ENCODE assay signal across 21 cellular contexts in the genomic region with DNA sequence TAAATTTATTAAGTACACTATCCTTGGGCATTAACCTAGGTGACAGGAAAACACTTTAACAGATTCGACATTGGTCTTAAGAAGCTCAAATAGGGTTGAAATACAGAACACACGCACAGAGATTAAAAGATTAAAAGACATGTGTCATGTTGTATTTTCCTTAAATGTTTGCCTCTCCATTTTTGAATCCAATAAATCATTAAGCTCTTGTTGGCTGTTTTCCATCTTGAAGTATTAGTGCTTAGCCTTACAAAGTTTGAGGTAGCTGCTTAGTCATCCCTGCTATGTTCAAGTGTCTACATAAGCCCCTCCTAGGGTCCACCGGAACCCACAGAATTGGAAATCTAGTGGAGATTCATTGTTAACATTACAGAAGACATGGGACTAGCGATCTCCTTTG. TPM values are rescaled to one million over a fixed set of nuclear protein-coding genes. Genes with fewer than 3 reads are reported as not detected.
"Had no signal": no experiment of that assay in that cellular context is flagged by ENCODE, and none has a peak within 500 bp of the region (broad histone marks: within the 10 kb centered on the region; RNA-seq: fewer than 3 reads in every experiment).

No MANE protein-coding gene starts in this region.

- H3K4me3 ChIP-seq: MG63 had no signal

- H3K27ac Mint-ChIP-seq: T-cell had no signal

- H3K4me1 Mint-ChIP-seq: T-cell had no signal

- H3K4me3 Mint-ChIP-seq: T-cell had no signal

- H3K9me3 ChIP-seq: SK-N-SH had no signal

- H3K36me3 ChIP-seq: MG63 had no signal

- H3K27me3 ChIP-seq: MG63 had no signal

- ATAC-seq: Panc1, T-cell had no signal

- DNase-seq: IMR-90, Karpas-422, KG1, MG63, NCI-H1092, NCI-H1105 treated with DMSO at 0.1 percent for 48 hours, NCI-H1417 treated with DMSO at 0.1 percent for 48 hours, NCI-H146, NCI-H1694 treated with DMSO at 0.1 percent for 48 hours, NCI-H1930, NCI-H2081, NCI-H2107, NCI-H2227 treated with DMSO at 0.1 percent for 48 hours, NCI-H526, SHP77, SK-N-SH, SW 1271, T-cell had no signal

RNA-seq across cellular contexts. Expression of gene GJD4, which starts 12.7 kb away (rescaled TPM):
- total RNA-seq: HT-29, IMR-90, NCI-H460, T-cell had no signal
